In genomic region chr20:37361336-37361735, GRCh38 we compare ENCODE assay signal across 2 cellular contexts.
TF ChIP-seq lines count a peak whose summit lies in the region.

No MANE protein-coding gene starts in this region.

TF ChIP-seq in SK-N-SH, 30 proteins besides CTCF, POLR2A, EP300 and RAD21 (continued from another document):
- TF ChIP-seq, protein P1, sequence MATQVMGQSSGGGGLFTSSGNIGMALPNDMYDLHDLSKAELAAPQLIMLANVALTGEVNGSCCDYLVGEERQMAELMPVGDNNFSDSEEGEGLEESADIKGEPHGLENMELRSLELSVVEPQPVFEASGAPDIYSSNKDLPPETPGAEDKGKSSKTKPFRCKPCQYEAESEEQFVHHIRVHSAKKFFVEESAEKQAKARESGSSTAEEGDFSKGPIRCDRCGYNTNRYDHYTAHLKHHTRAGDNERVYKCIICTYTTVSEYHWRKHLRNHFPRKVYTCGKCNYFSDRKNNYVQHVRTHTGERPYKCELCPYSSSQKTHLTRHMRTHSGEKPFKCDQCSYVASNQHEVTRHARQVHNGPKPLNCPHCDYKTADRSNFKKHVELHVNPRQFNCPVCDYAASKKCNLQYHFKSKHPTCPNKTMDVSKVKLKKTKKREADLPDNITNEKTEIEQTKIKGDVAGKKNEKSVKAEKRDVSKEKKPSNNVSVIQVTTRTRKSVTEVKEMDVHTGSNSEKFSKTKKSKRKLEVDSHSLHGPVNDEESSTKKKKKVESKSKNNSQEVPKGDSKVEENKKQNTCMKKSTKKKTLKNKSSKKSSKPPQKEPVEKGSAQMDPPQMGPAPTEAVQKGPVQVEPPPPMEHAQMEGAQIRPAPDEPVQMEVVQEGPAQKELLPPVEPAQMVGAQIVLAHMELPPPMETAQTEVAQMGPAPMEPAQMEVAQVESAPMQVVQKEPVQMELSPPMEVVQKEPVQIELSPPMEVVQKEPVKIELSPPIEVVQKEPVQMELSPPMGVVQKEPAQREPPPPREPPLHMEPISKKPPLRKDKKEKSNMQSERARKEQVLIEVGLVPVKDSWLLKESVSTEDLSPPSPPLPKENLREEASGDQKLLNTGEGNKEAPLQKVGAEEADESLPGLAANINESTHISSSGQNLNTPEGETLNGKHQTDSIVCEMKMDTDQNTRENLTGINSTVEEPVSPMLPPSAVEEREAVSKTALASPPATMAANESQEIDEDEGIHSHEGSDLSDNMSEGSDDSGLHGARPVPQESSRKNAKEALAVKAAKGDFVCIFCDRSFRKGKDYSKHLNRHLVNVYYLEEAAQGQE (IDR thresholded peaks at IDR 0.05; ENCODE audit: low read depth, low read length), result no peak
- TF ChIP-seq FOSL2 (IDR thresholded peaks at IDR 0.05; ENCODE audit: borderline replicate concordance, low read depth) (no peak), FOXJ3 (CRISPR knock-in tag; IDR thresholded peaks at IDR 0.05) (no peak), RFX5 (IDR thresholded peaks at IDR 0.05; ENCODE audit: low read length) (no peak), TCF12 (IDR thresholded peaks at IDR 0.05) (no peak), CHD2 (IDR thresholded peaks at IDR 0.05; ENCODE audit: low read length, partially characterized antibody) (no peak)

TF ChIP-seq in SK-N-SH treated with all-trans-retinoic acid at 6 μM for 48 hours, 23 proteins besides CTCF, POLR2A, EP300 and RAD21 (continued from another document):
- no peak for TF ChIP-seq PATZ1 (CRISPR knock-in tag; IDR thresholded peaks at IDR 0.05; ENCODE audit: borderline replicate concordance)
- no peak for TF ChIP-seq ARNTL (CRISPR knock-in tag; IDR thresholded peaks at IDR 0.05; ENCODE audit: borderline replicate concordance, low read depth)
- TF ChIP-seq ISL1 (CRISPR knock-in tag; IDR thresholded peaks at IDR 0.05), result no peak
- TF ChIP-seq POU6F1 (CRISPR knock-in tag; IDR thresholded peaks at IDR 0.05; ENCODE audit: borderline replicate concordance, low read depth), result no peak
- no peak for TF ChIP-seq ZNF565 (CRISPR knock-in tag; conservative IDR thresholded peaks at IDR 0.05; ENCODE audit: low read depth)
- TF ChIP-seq CSDC2 (CRISPR knock-in tag; IDR thresholded peaks at IDR 0.05), result no peak
